Comparison of ENCODE assay signal across 9 cellular contexts in genomic region chr7:43834463-43835251, GRCh38. TPM values are rescaled to one million over a fixed set of nuclear protein-coding genes. Genes with fewer than 3 reads are reported as not detected.
DNase-seq lines count a peak whose midpoint lies in the region; ATAC-seq and TF ChIP-seq lines count a peak whose summit lies in the region.
"Had no signal": no experiment of that assay in that cellular context is flagged by ENCODE, and none has a peak within 500 bp of the region (broad histone marks: within the 10 kb centered on the region; RNA-seq: fewer than 3 reads in every experiment).

No MANE protein-coding gene starts in this region.

- peaks cover 7% of the 10 kb centered on the region for H3K9me3 Mint-ChIP-seq in HFFc6
- H3K9me3 Mint-ChIP-seq in activated naive CD8-positive, alpha-beta T cell treated with anti-CD3 and anti-CD28 coated beads for 36 hours: peaks cover 11% of the 10 kb centered on the region
- no peaks in the 10 kb centered on the region for H3K9me3 Mint-ChIP-seq in natural killer cell treated with Interleukin-12 subunit alpha and Interleukin-12 subunit beta and Interleukin-15 and Interleukin-18, amount 100 ng/mL, for 72 hours

- peaks cover 6% of the 10 kb centered on the region; the same call in 1 of the 2 replicates for H3K27me3 Mint-ChIP-seq in HFFc6 (ENCODE audit: insufficient read depth)
- peaks cover 5% of the 10 kb centered on the region for H3K27me3 Mint-ChIP-seq in activated naive CD8-positive, alpha-beta T cell treated with anti-CD3 and anti-CD28 coated beads for 36 hours
- H3K27me3 Mint-ChIP-seq in natural killer cell treated with Interleukin-12 subunit alpha and Interleukin-12 subunit beta and Interleukin-15 and Interleukin-18, amount 100 ng/mL, for 72 hours: peaks cover 0 to under 1% of the 10 kb centered on the region in 2 donors

- CTCF ChIA-PET in OCI-LY7 (lab: Charles Lee; ENCODE audit: unreplicated experiment): interaction anchor here (0.6 to 1.3 kb wide), 3 partner anchors 252 to 534 kb away, joined by 3 to 5 read pairs (median 3); partner anchors contain the start of gene STK17A

- H3K4me3 ChIP-seq in GM06990 (replicated peaks; ENCODE audit: low read depth, low read length): peak overlapping the region; percentile 64
- peak overlapping the region; percentile 54 for H3K4me3 ChIP-seq in OCI-LY7 (ENCODE audit: low read depth, low read length, poor library complexity, severe bottlenecking)

- H2AFZ ChIP-seq in OCI-LY7 (ENCODE audit: low read length): peak overlapping the region; percentile 97

- peaks cover 13% of the 10 kb centered on the region for H3K4me1 Mint-ChIP-seq in HFFc6 (ENCODE audit: low read depth)
- H3K4me1 Mint-ChIP-seq in activated naive CD8-positive, alpha-beta T cell treated with anti-CD3 and anti-CD28 coated beads for 36 hours: peaks cover 27% of the 10 kb centered on the region
- H3K4me1 Mint-ChIP-seq in natural killer cell treated with Interleukin-12 subunit alpha and Interleukin-12 subunit beta and Interleukin-15 and Interleukin-18, amount 100 ng/mL, for 72 hours (ENCODE audit: low read depth in 2 of 2): peaks cover 18 to 22% of the 10 kb centered on the region in 2 donors

- no peaks in the 10 kb centered on the region for H3K9me2 ChIP-seq in OCI-LY7 (ENCODE audit: insufficient read depth, low read length)

- DNase-seq in GM06990 (ENCODE audit: extremely low read depth, insufficient read length) (peak; percentile 48), HFFc6 (peak; percentile 48), OCI-LY7 (ENCODE audit: low spot score) (peak; percentile 53), NCI-H82 (lab: John Stamatoyannopoulos, UW) (no peak), Right ventricle myocardium superior (no peak), NCI-H774 (lab: John Stamatoyannopoulos, UW) (no peak)
- peak; percentile 29 for DNase-seq in activated naive CD8-positive, alpha-beta T cell treated with anti-CD3 and anti-CD28 coated beads for 36 hours
- DNase-seq in natural killer cell treated with Interleukin-12 subunit alpha and Interleukin-12 subunit beta and Interleukin-15 and Interleukin-18, amount 100 ng/mL, for 72 hours (ENCODE audit: low spot score): peak; percentile 82
- DNase-seq: pancreas had no signal

- intact Hi-C loops in OCI-LY7 (cut with micrococcal nuclease; ENCODE audit: unreplicated experiment) (loop anchor here (5.0 to 10.0 kb wide), 2 partner anchors 107 to 380 kb away; partner anchors contain the start of gene COA1), Right ventricle myocardium superior (cut with DNase I) (loop anchor here (10.0 kb wide), 1 partner anchor 250 kb away; the partner anchor contains the start of gene STK17A)

- no peak overlapping the region for H3K4me3 Mint-ChIP-seq in HFFc6
- H3K4me3 Mint-ChIP-seq in activated naive CD8-positive, alpha-beta T cell treated with anti-CD3 and anti-CD28 coated beads for 36 hours: peak overlapping the region; percentile 67
- peak overlapping the region; percentile 79 for H3K4me3 Mint-ChIP-seq in natural killer cell treated with Interleukin-12 subunit alpha and Interleukin-12 subunit beta and Interleukin-15 and Interleukin-18, amount 100 ng/mL, for 72 hours

- H3K27ac Mint-ChIP-seq in HFFc6: no peak overlapping the region
- peak overlapping the region; percentile 86 for H3K27ac Mint-ChIP-seq in activated naive CD8-positive, alpha-beta T cell treated with anti-CD3 and anti-CD28 coated beads for 36 hours
- peak overlapping the region; percentile 81 to 88 for H3K27ac Mint-ChIP-seq in natural killer cell treated with Interleukin-12 subunit alpha and Interleukin-12 subunit beta and Interleukin-15 and Interleukin-18, amount 100 ng/mL, for 72 hours

- H3K4me1 ChIP-seq in OCI-LY7 (ENCODE audit: insufficient read depth, low read length, poor library complexity, severe bottlenecking): peaks cover 10% of the 10 kb centered on the region
- H3K4me1 ChIP-seq: pancreas had no signal

- peaks cover 6% of the 10 kb centered on the region; the same call in 1 of the 2 replicates for H3K36me3 Mint-ChIP-seq in HFFc6 (ENCODE audit: low read depth)
- peaks cover 14% of the 10 kb centered on the region for H3K36me3 Mint-ChIP-seq in activated naive CD8-positive, alpha-beta T cell treated with anti-CD3 and anti-CD28 coated beads for 36 hours
- H3K36me3 Mint-ChIP-seq in natural killer cell treated with Interleukin-12 subunit alpha and Interleukin-12 subunit beta and Interleukin-15 and Interleukin-18, amount 100 ng/mL, for 72 hours: peaks cover 4% of the 10 kb centered on the region

- no peaks in the 10 kb centered on the region for H3K27me3 ChIP-seq in GM06990 (replicated peaks; ENCODE audit: control insufficient read depth, insufficient read depth, low read length)
- H3K27me3 ChIP-seq: pancreas had no signal

- POLR2A ChIA-PET in OCI-LY7 (lab: Charles Lee): interaction anchor here (0.6 to 1.1 kb wide), 3 partner anchors 204 to 884 kb away, joined by 3 read pairs; partner anchors contain the start of gene STK17A

- no TSS peak for BruUV-seq in OCI-LY7 (replicated peaks; lab: Mats Ljungman, UMichigan)

- ATAC-seq in natural killer cell treated with Interleukin-12 subunit alpha and Interleukin-12 subunit beta and Interleukin-15 and Interleukin-18, amount 100 ng/mL, for 72 hours: peak; percentile 76 to 84
- no peak for ATAC-seq in Right ventricle myocardium superior (ENCODE audit: poor library complexity)

- H3K79me2 ChIP-seq in OCI-LY7 (ENCODE audit: insufficient read depth, low read depth, low read length): no peaks in the 10 kb centered on the region

- no peak overlapping the region for H3K27ac ChIP-seq in OCI-LY7 (ENCODE audit: low read depth, low read length, poor library complexity, severe bottlenecking)
- H3K27ac ChIP-seq: pancreas had no signal

- H3K36me3 ChIP-seq in GM06990 (ENCODE audit: control insufficient read depth, insufficient read depth, low read length): no peaks in the 10 kb centered on the region
- H3K36me3 ChIP-seq in OCI-LY7 (ENCODE audit: insufficient read depth, low read length): no peaks in the 10 kb centered on the region
- H3K36me3 ChIP-seq: pancreas had no signal

- peaks cover 11% of the 10 kb centered on the region; the same call in 1 of the 2 replicates for H3K9me3 ChIP-seq in OCI-LY7 (ENCODE audit: low read length)
- H3K9me3 ChIP-seq: pancreas had no signal

- TF ChIP-seq CTCF in GM06990 (IDR thresholded peaks at IDR 0.05; ENCODE audit: insufficient read depth, low read length, poor library complexity, severe bottlenecking): no peak
- TF ChIP-seq CTCF in HFFc6 (IDR thresholded peaks at IDR 0.05): no peak
- TF ChIP-seq CTCF in OCI-LY7 (conservative IDR thresholded peaks at IDR 0.05; ENCODE audit: low read length): no peak

- no peaks in the 10 kb centered on the region for H4K20me1 ChIP-seq in OCI-LY7 (ENCODE audit: insufficient read depth, low read length)

- H3K4me2 ChIP-seq in OCI-LY7 (ENCODE audit: low read length): peak overlapping the region; percentile 75

RNA-seq across cellular contexts. Expression of gene MRPS24, which starts 34.7 kb away (rescaled TPM):
- total RNA-seq in HFFc6 (2021; fragmentation: NEBNext Ultra II Directional; extraction: Animal tissue kit (Norgen Biotek cat#: 25700)): 100 to 1,000 TPM; 158 to 211 (median 199) TPM
- total RNA-seq in OCI-LY7 (2014; rRNA removed; shearing (Covaris generic)): 60.6 and 65.1 TPM in 2 replicates
- total RNA-seq in OCI-LY7 (2022) (83.4 and 89.7 TPM in 2 replicates), Right ventricle myocardium superior (200 TPM)
- total RNA-seq in activated naive CD8-positive, alpha-beta T cell treated with anti-CD3 and anti-CD28 coated beads for 36 hours: 100 to 1,000 TPM; 142 to 152 TPM
- 10 to 100 TPM; 72.6 to 95.3 TPM for total RNA-seq in natural killer cell treated with Interleukin-12 subunit alpha and Interleukin-12 subunit beta and Interleukin-15 and Interleukin-18, amount 100 ng/mL, for 72 hours

Comparison
In these comparisons a context has a peak if more than half of its experiments do, and no peak if none do; other contexts are left out.
1. DNase-seq: peak in GM06990 (single experiment), HFFc6 (single experiment), OCI-LY7 (single experiment), activated naive CD8-positive, alpha-beta T cell treated with anti-CD3 and anti-CD28 coated beads for 36 hours (single experiment) and natural killer cell treated with Interleukin-12 subunit alpha and Interleukin-12 subunit beta and Interleukin-15 and Interleukin-18, amount 100 ng/mL, for 72 hours (single experiment); none in NCI-H82 (single experiment), Right ventricle myocardium superior (single experiment) and NCI-H774 (single experiment).